8 cellular contexts compared by ENCODE assay signal in the genomic region with DNA sequence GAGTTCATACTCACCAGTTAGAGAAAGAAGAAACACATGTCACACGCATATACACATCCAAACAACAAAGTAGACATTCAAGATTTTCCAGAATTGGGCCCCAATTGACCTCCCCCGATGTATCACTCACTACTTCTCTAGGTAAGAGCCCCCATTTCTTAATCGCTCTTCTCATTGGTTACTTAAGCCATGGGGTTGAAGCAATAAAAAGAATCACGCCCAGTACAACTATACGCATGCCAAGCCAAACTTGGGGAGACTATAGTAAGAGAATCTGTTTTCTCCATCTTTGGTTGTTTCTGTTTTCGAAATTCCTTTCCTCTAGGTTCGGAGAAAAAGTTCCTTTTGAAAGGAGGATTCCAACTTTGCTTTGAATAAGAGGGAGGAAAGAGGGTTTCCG. TPM values are rescaled to one million over a fixed set of nuclear protein-coding genes. Genes with fewer than 3 reads are reported as not detected.
DNase-seq lines count a peak whose midpoint lies in the region; ATAC-seq and TF ChIP-seq lines count a peak whose summit lies in the region.

No MANE protein-coding gene starts in this region.

- peak overlapping the region; percentile 91 for H3K27ac Mint-ChIP-seq in activated CD8-positive, alpha-beta T cell treated with anti-CD3 and anti-CD28 coated beads, Interleukin-2, amount 10 ng/mL, durations not matched to agents 7 days and 5 days

- H3K27ac ChIP-seq in left ventricle myocardium inferior (replicated peaks), result peak overlapping the region; percentile 89

- intact Hi-C loops in left ventricle myocardium inferior (cut with micrococcal nuclease), result no loop called here

- peaks cover 20% of the 10 kb centered on the region for H3K36me3 ChIP-seq in BE2C
- peaks cover 35% of the 10 kb centered on the region for H3K36me3 ChIP-seq in left ventricle myocardium inferior

- H3K9me3 Mint-ChIP-seq in activated CD8-positive, alpha-beta T cell treated with anti-CD3 and anti-CD28 coated beads, Interleukin-2, amount 10 ng/mL, durations not matched to agents 7 days and 5 days (ENCODE audit: insufficient read depth), result no peaks in the 10 kb centered on the region

- POLR2A ChIA-PET in activated CD8-positive, alpha-beta T cell treated with anti-CD3 and anti-CD28 coated beads, Interleukin-2, amount 10 ng/mL, durations not matched to agents 7 days and 5 days (lab: Charles Lee), result interaction anchor here (1.2 kb wide), 1 partner anchor 33 kb away, joined by 3 read pairs; a partner anchor contains a TSS

- DNase-seq in BE2C (no peak), left ventricle myocardium inferior (no peak), putamen (ENCODE audit: low spot score) (peak; percentile 3), NCI-H187 (lab: John Stamatoyannopoulos, UW) (no peak), anterior cingulate cortex (lab: John Stamatoyannopoulos, UW) (no peak)
- DNase-seq in activated CD8-positive, alpha-beta T cell treated with anti-CD3 and anti-CD28 coated beads, Interleukin-2, amount 10 ng/mL, durations not matched to agents 7 days and 5 days, result no peak

- TF ChIP-seq CTCF in BE2C (IDR thresholded peaks at IDR 0.05; ENCODE audit: low read depth, low read length) (no peak), left ventricle myocardium inferior (IDR thresholded peaks at IDR 0.05; ENCODE audit: borderline replicate concordance) (no peak)

- H3K4me1 ChIP-seq in BE2C, result peaks cover 3% of the 10 kb centered on the region
- peaks cover 52% of the 10 kb centered on the region for H3K4me1 ChIP-seq in left ventricle myocardium inferior

- H3K4me3 ChIP-seq in BE2C (ENCODE audit: low read depth, low read length) (peak overlapping the region; percentile 93), left ventricle myocardium inferior (peak overlapping the region; percentile 81)

- H3K4me1 Mint-ChIP-seq in activated CD8-positive, alpha-beta T cell treated with anti-CD3 and anti-CD28 coated beads, Interleukin-2, amount 10 ng/mL, durations not matched to agents 7 days and 5 days (ENCODE audit: low read depth), result peaks cover 32% of the 10 kb centered on the region

- no peaks in the 10 kb centered on the region for H3K9me3 ChIP-seq in BE2C
- H3K9me3 ChIP-seq in left ventricle myocardium inferior (replicated peaks), result no peaks in the 10 kb centered on the region

- peaks cover 31% of the 10 kb centered on the region for H3K27me3 Mint-ChIP-seq in activated CD8-positive, alpha-beta T cell treated with anti-CD3 and anti-CD28 coated beads, Interleukin-2, amount 10 ng/mL, durations not matched to agents 7 days and 5 days (ENCODE audit: low read depth)

- peaks cover 39% of the 10 kb centered on the region for H3K27me3 ChIP-seq in BE2C
- peaks cover 5% of the 10 kb centered on the region for H3K27me3 ChIP-seq in left ventricle myocardium inferior (ENCODE audit: low read depth)

- CTCF ChIA-PET in activated CD8-positive, alpha-beta T cell treated with anti-CD3 and anti-CD28 coated beads, Interleukin-2, amount 10 ng/mL, durations not matched to agents 7 days and 5 days (lab: Charles Lee), result interaction anchor here (1.3 to 2.3 kb wide), 3 partner anchors 34 to 149 kb away, joined by 3 to 15 read pairs (median 3); a partner anchor contains a TSS

- peak overlapping the region; percentile 95 for H3K4me3 Mint-ChIP-seq in activated CD8-positive, alpha-beta T cell treated with anti-CD3 and anti-CD28 coated beads, Interleukin-2, amount 10 ng/mL, durations not matched to agents 7 days and 5 days

- peak; percentile 7 for ATAC-seq in HG02642 (IDR thresholded peaks at IDR 0.05; ENCODE audit: poor library complexity, unreplicated experiment)
- peak; percentile 59 for ATAC-seq in activated CD8-positive, alpha-beta T cell treated with anti-CD3 and anti-CD28 coated beads, Interleukin-2, amount 10 ng/mL, durations not matched to agents 7 days and 5 days
- no peak for ATAC-seq in GM21737 (IDR thresholded peaks at IDR 0.05; ENCODE audit: unreplicated experiment)

- H3K36me3 Mint-ChIP-seq in activated CD8-positive, alpha-beta T cell treated with anti-CD3 and anti-CD28 coated beads, Interleukin-2, amount 10 ng/mL, durations not matched to agents 7 days and 5 days (ENCODE audit: low read depth), result peaks cover 32% of the 10 kb centered on the region

RNA-seq across cellular contexts. Expression of a gene that starts 0.5 kb away (rescaled TPM):
- 10.4 TPM for polyA plus RNA-seq in BE2C (2012; ENCODE audit: insufficient read depth, insufficient read length, low read depth)
- total RNA-seq in activated CD8-positive, alpha-beta T cell treated with anti-CD3 and anti-CD28 coated beads, Interleukin-2, amount 10 ng/mL, durations not matched to agents 7 days and 5 days, result 10 to 100 TPM; 28.2 to 28.6 TPM
- total RNA-seq in left ventricle myocardium inferior, result 12.9 TPM

RNA-seq across cellular contexts. Expression of a gene that starts 33.5 kb away (rescaled TPM):
- 9.4 TPM for polyA plus RNA-seq in BE2C (2012; ENCODE audit: insufficient read depth, insufficient read length, low read depth)
- total RNA-seq in activated CD8-positive, alpha-beta T cell treated with anti-CD3 and anti-CD28 coated beads, Interleukin-2, amount 10 ng/mL, durations not matched to agents 7 days and 5 days, result 100 to 1,000 TPM in 1 of 2 experiments, 10 to 100 TPM in 1; 97.4 to 105 TPM
- 33.0 TPM for total RNA-seq in left ventricle myocardium inferior
